ENCODE assay signal across 10 cellular contexts in genomic region chr1:227885135-227885647, GRCh38.
DNase-seq lines count a peak whose midpoint lies in the region; ATAC-seq and TF ChIP-seq lines count a peak whose summit lies in the region.
"Had no signal": no experiment of that assay in that cellular context is flagged by ENCODE, and none has a peak within 500 bp of the region (broad histone marks: within the 10 kb centered on the region; RNA-seq: fewer than 3 reads in every experiment).

No MANE protein-coding gene starts in this region.

- H3K4me3 Mint-ChIP-seq in CD4-positive, alpha-beta T cell: peak overlapping the region; percentile 81
- H3K4me3 Mint-ChIP-seq in natural killer cell treated with Interleukin-12 subunit alpha and Interleukin-12 subunit beta and Interleukin-15 and Interleukin-18, amount 100 ng/mL, for 72 hours: peak overlapping the region; percentile 17
- H3K4me3 Mint-ChIP-seq: activated T-helper 1 cell treated with anti-CD3 and anti-CD28 coated beads, Interleukin-12 subunit alpha, Interleukin-12 subunit beta, Interleukin-2, Interleukin-4 antibody, amounts not matched to agents 30 ng/mL and 10 ng/mL and 1 ng/mL, durations not matched to agents 14 hours and 24 hours and 36 hours had no signal

- no peaks in the 10 kb centered on the region for H3K27me3 ChIP-seq in CD4-positive, alpha-beta T cell (ENCODE audit: control insufficient read depth, insufficient read depth, low read length)

- intact Hi-C loops in CD4-positive, alpha-beta T cell (cut with DNase I, micrococcal nuclease): loop anchor here in 1 of 2 experiments (5.0 to 10.0 kb wide), 4 partner anchors 98 to 770 kb away; partner anchors contain the start of genes JMJD4 and SNAP47

- no peak for TF ChIP-seq POLR2A in GM18505 (IDR thresholded peaks at IDR 0.05; ENCODE audit: borderline replicate concordance, extremely low read depth, insufficient read depth, insufficient read length)

- CTCF ChIA-PET in CD4-positive, alpha-beta T cell (lab: Charles Lee): interaction anchor here (1.0 kb wide), 1 partner anchor 69 kb away, joined by 3 read pairs; no protein-coding TSS in a partner anchor

- ATAC-seq in CD4-positive, alpha-beta T cell (ENCODE audit: poor library complexity): peak; percentile 66
- no peak for ATAC-seq in natural killer cell treated with Interleukin-12 subunit alpha and Interleukin-12 subunit beta and Interleukin-15 and Interleukin-18, amount 100 ng/mL, for 72 hours
- ATAC-seq in GM18505 (IDR thresholded peaks at IDR 0.05; ENCODE audit: unreplicated experiment) (no peak), HG03097 (IDR thresholded peaks at IDR 0.05; ENCODE audit: low FRiP score, unreplicated experiment) (no peak)

- no peaks in the 10 kb centered on the region for H3K27me3 Mint-ChIP-seq in CD4-positive, alpha-beta T cell
- peaks cover 0 to 2% of the 10 kb centered on the region in 2 donors for H3K27me3 Mint-ChIP-seq in natural killer cell treated with Interleukin-12 subunit alpha and Interleukin-12 subunit beta and Interleukin-15 and Interleukin-18, amount 100 ng/mL, for 72 hours

- no peaks in the 10 kb centered on the region for H3K9me3 ChIP-seq in CD4-positive, alpha-beta T cell (ENCODE audit: control insufficient read depth, low read length)
- H3K9me3 ChIP-seq: left lung had no signal

- POLR2A ChIA-PET in CD4-positive, alpha-beta T cell (lab: Charles Lee): interaction anchor here (0.5 to 0.8 kb wide), 3 partner anchors 36 to 1477 kb away, joined by 3 read pairs; partner anchors contain the start of gene PARP1

- no peak for TF ChIP-seq CTCF in CD4-positive, alpha-beta T cell (IDR thresholded peaks at IDR 0.05)
- TF ChIP-seq CTCF in coronary artery (IDR thresholded peaks at IDR 0.05): no peak

- no peaks in the 10 kb centered on the region for H3K36me3 Mint-ChIP-seq in CD4-positive, alpha-beta T cell (ENCODE audit: low read depth)
- no peaks in the 10 kb centered on the region for H3K36me3 Mint-ChIP-seq in natural killer cell treated with Interleukin-12 subunit alpha and Interleukin-12 subunit beta and Interleukin-15 and Interleukin-18, amount 100 ng/mL, for 72 hours

- H3K27ac ChIP-seq in CD4-positive, alpha-beta T cell (ENCODE audit: low read depth, low read length): peak overlapping the region; percentile 64
- peak overlapping the region in 1 of 2 donors; percentile 83 for H3K27ac ChIP-seq in coronary artery

- peak in 8 of 10 experiments; percentile 22 to 62 (median 38) for DNase-seq in CD4-positive, alpha-beta T cell
- DNase-seq in T-helper 1 cell (peak in 3 of 5 donors; percentile 10 to 43 (median 19)), coronary artery (ENCODE audit: low spot score) (peak; percentile 66), EL (no peak), NCI-H1694 (lab: John Stamatoyannopoulos, UW) (no peak)
- DNase-seq in natural killer cell treated with Interleukin-12 subunit alpha and Interleukin-12 subunit beta and Interleukin-15 and Interleukin-18, amount 100 ng/mL, for 72 hours (ENCODE audit: low spot score): no peak

- H3K27ac Mint-ChIP-seq in CD4-positive, alpha-beta T cell: peak overlapping the region; percentile 96
- H3K27ac Mint-ChIP-seq in natural killer cell treated with Interleukin-12 subunit alpha and Interleukin-12 subunit beta and Interleukin-15 and Interleukin-18, amount 100 ng/mL, for 72 hours: no peak overlapping the region
- H3K27ac Mint-ChIP-seq: activated T-helper 1 cell treated with anti-CD3 and anti-CD28 coated beads, Interleukin-12 subunit alpha, Interleukin-12 subunit beta, Interleukin-2, Interleukin-4 antibody, amounts not matched to agents 30 ng/mL and 10 ng/mL and 1 ng/mL, durations not matched to agents 14 hours and 24 hours and 36 hours had no signal

- peaks cover 40% of the 10 kb centered on the region for H3K4me1 Mint-ChIP-seq in CD4-positive, alpha-beta T cell (ENCODE audit: low read depth)
- H3K4me1 Mint-ChIP-seq in natural killer cell treated with Interleukin-12 subunit alpha and Interleukin-12 subunit beta and Interleukin-15 and Interleukin-18, amount 100 ng/mL, for 72 hours (ENCODE audit: low read depth in 2 of 2): peaks cover 5 to 8% of the 10 kb centered on the region in 2 donors

- H3K4me3 ChIP-seq in coronary artery: no peak overlapping the region
- H3K4me3 ChIP-seq: left lung had no signal

- no peaks in the 10 kb centered on the region for H3K9me3 Mint-ChIP-seq in CD4-positive, alpha-beta T cell
- H3K9me3 Mint-ChIP-seq in natural killer cell treated with Interleukin-12 subunit alpha and Interleukin-12 subunit beta and Interleukin-15 and Interleukin-18, amount 100 ng/mL, for 72 hours: no peaks in the 10 kb centered on the region
- H3K9me3 Mint-ChIP-seq: activated T-helper 1 cell treated with anti-CD3 and anti-CD28 coated beads, Interleukin-12 subunit alpha, Interleukin-12 subunit beta, Interleukin-2, Interleukin-4 antibody, amounts not matched to agents 30 ng/mL and 10 ng/mL and 1 ng/mL, durations not matched to agents 14 hours and 24 hours and 36 hours had no signal

Comparison
In these comparisons a context has a peak if more than half of its experiments do, and no peak if none do; other contexts are left out.
1. DNase-seq: peak in CD4-positive, alpha-beta T cell (8 of 10), T-helper 1 cell (3 of 5) and coronary artery (single experiment); none in natural killer cell treated with Interleukin-12 subunit alpha and Interleukin-12 subunit beta and Interleukin-15 and Interleukin-18, amount 100 ng/mL, for 72 hours (single experiment), EL (single experiment) and NCI-H1694 (single experiment).